In genomic region chr12:58169826-58170225, GRCh38 we compare ENCODE assay signal across 26 cellular contexts.
A peak's percentile ranks its signal among the peaks of the same experiment; 100 is the strongest.
DNase-seq lines count a peak whose midpoint lies in the region; ATAC-seq and TF ChIP-seq lines count a peak whose summit lies in the region.
"Had no signal": no experiment of that assay in that cellular context is flagged by ENCODE, and none has a peak within 500 bp of the region (broad histone marks: within the 10 kb centered on the region; RNA-seq: fewer than 3 reads in every experiment).

No MANE protein-coding gene starts in this region.

- no peak overlapping the region for H3K4me3 Mint-ChIP-seq in neural progenitor cell
- H3K4me3 Mint-ChIP-seq: B cell, CD14-positive monocyte, H9, HFFc6 had no signal

- TF ChIP-seq CTCF in VCaP (conservative IDR thresholded peaks at IDR 0.05): no peak
- no peak for TF ChIP-seq CTCF in neural progenitor cell (IDR thresholded peaks at IDR 0.05)

- no peaks in the 10 kb centered on the region for H4K20me1 ChIP-seq in neural progenitor cell (ENCODE audit: low read depth)

- no peaks in the 10 kb centered on the region for H3K9me3 Mint-ChIP-seq in neural progenitor cell
- H3K9me3 Mint-ChIP-seq: HFFc6 had no signal

- H3K27me3 Mint-ChIP-seq in neural progenitor cell (ENCODE audit: insufficient read depth, low read depth): no peaks in the 10 kb centered on the region

- H3K27ac Mint-ChIP-seq in neural progenitor cell: no peak overlapping the region
- H3K27ac Mint-ChIP-seq: B cell, CD14-positive monocyte, HFFc6 had no signal

- no peak overlapping the region for H3K4me3 ChIP-seq in neural progenitor cell
- H3K4me3 ChIP-seq: K562, SK-N-MC had no signal

- no peak overlapping the region for H3K9ac ChIP-seq in neural progenitor cell

- peak; percentile 57 for DNase-seq in Ammon's horn (ENCODE audit: low spot score)
- DNase-seq in inferior parietal cortex (ENCODE audit: extremely low spot score): peak; percentile 24
- DNase-seq in neural progenitor cell (ENCODE audit: low spot score): peak; percentile 9
- no peak for DNase-seq in SW480 (ENCODE audit: low spot score)
- DNase-seq in stimulated activated CD8-positive, alpha-beta memory T cell treated with anti-CD3 and anti-CD28 coated beads, Interleukin-4, amount 100 ng/mL, for 48 hours: no peak
- no peak for DNase-seq in KBM-7
- DNase-seq: DMS53, GDM1, H9, HFFc6, NCI-H1105, NCI-H1694, NCI-H2081, NCI-H2171, NCI-H446, NCI-H526, OCI-M1, Right ventricle myocardium superior had no signal

- peak overlapping the region; percentile 86 for H3K27ac ChIP-seq in VCaP
- no peak overlapping the region for H3K27ac ChIP-seq in neural progenitor cell
- H3K27ac ChIP-seq: HL-60, SK-N-MC had no signal

- no peaks in the 10 kb centered on the region for H3K36me3 Mint-ChIP-seq in neural progenitor cell
- H3K36me3 Mint-ChIP-seq: CD14-positive monocyte had no signal

- H2AFZ ChIP-seq in neural progenitor cell (replicated peaks): peak overlapping the region; percentile 27

- H3K4me1 Mint-ChIP-seq in neural progenitor cell: peaks cover 5% of the 10 kb centered on the region
- H3K4me1 Mint-ChIP-seq: B cell, CD14-positive monocyte had no signal

- no peaks in the 10 kb centered on the region for H3K27me3 ChIP-seq in neural progenitor cell

- H3K36me3 ChIP-seq in neural progenitor cell: no peaks in the 10 kb centered on the region

- H3K4me1 ChIP-seq in neural progenitor cell: peaks cover 7% of the 10 kb centered on the region

- H3K9me3 ChIP-seq in neural progenitor cell (ENCODE audit: low read depth): no peaks in the 10 kb centered on the region

- H3F3A ChIP-seq in neural progenitor cell (ENCODE audit: low read depth): no peaks in the 10 kb centered on the region

- H3K79me2 ChIP-seq in neural progenitor cell (ENCODE audit: low read depth): no peaks in the 10 kb centered on the region

- no peak overlapping the region for H3K4me2 ChIP-seq in neural progenitor cell

- no peak for ATAC-seq in HG02610 (IDR thresholded peaks at IDR 0.05; ENCODE audit: unreplicated experiment)
- ATAC-seq: HepG2, K562 had no signal

- in situ Hi-C loops in KBM-7 (cut with MboI; ENCODE audit: low pct_unique_long_range_greater_than_20kb, low sequenced_read_pairs): no loop called here

Comparison
In these comparisons a context has a peak if more than half of its experiments do, and no peak if none do; other contexts are left out.
1. DNase-seq: peak in Ammon's horn (single experiment), inferior parietal cortex (single experiment) and neural progenitor cell (single experiment); none in SW480 (single experiment), stimulated activated CD8-positive, alpha-beta memory T cell treated with anti-CD3 and anti-CD28 coated beads, Interleukin-4, amount 100 ng/mL, for 48 hours (single experiment) and KBM-7 (single experiment).